11 cellular contexts compared by ENCODE assay signal in genomic region chr9:121331992-121332685, GRCh38. TPM values are rescaled to one million over a fixed set of nuclear protein-coding genes. Genes with fewer than 3 reads are reported as not detected.
DNase-seq lines count a peak whose midpoint lies in the region; ATAC-seq and TF ChIP-seq lines count a peak whose summit lies in the region.
"Had no signal": no experiment of that assay in that cellular context is flagged by ENCODE, and none has a peak within 500 bp of the region (broad histone marks: within the 10 kb centered on the region; RNA-seq: fewer than 3 reads in every experiment).

No MANE protein-coding gene starts in this region.

- TF ChIP-seq CTCF in fibroblast of pulmonary artery (IDR thresholded peaks at IDR 0.05; ENCODE audit: low read length, missing control alignments) = peak; percentile 50
- TF ChIP-seq CTCF in osteocyte (IDR thresholded peaks at IDR 0.05) = peak; percentile 32

- no peak for ATAC-seq in T-helper 17 cell
- ATAC-seq in HG02938 (IDR thresholded peaks at IDR 0.05; ENCODE audit: unreplicated experiment) = no peak
- no peak for ATAC-seq in HG02870 (IDR thresholded peaks at IDR 0.05; ENCODE audit: unreplicated experiment)

- no peaks in the 10 kb centered on the region for H3K9me3 Mint-ChIP-seq in osteocyte (ENCODE audit: unreplicated experiment)
- no peaks in the 10 kb centered on the region for H3K9me3 Mint-ChIP-seq in activated naive CD4-positive, alpha-beta T cell treated with anti-CD3 and anti-CD28 coated beads for 36 hours
- H3K9me3 Mint-ChIP-seq: CD4-positive, alpha-beta memory T cell; T-helper 2 cell treated with Interferon-gamma antibody and Interleukin-4, amounts not matched to agents 5 μg/mL and 100 μg/mL, for 36 hours had no signal

- peak; percentile 67 for DNase-seq in AG08395 (ENCODE audit: low spot score)
- DNase-seq in T-helper 17 cell = no peak
- DNase-seq in fibroblast of pulmonary artery (ENCODE audit: low read depth) = peak; percentile 67
- DNase-seq in osteocyte (ENCODE audit: extremely low spot score, unreplicated experiment) = no peak
- no peak for DNase-seq in activated naive CD4-positive, alpha-beta T cell treated with anti-CD3 and anti-CD28 coated beads for 36 hours
- DNase-seq in NCI-H510A (lab: John Stamatoyannopoulos, UW) = no peak
- DNase-seq: activated naive CD4-positive, alpha-beta T cell treated with anti-CD3 and anti-CD28 coated beads, Interleukin-2, amount 50 U/mL, for 16 hours; CD4-positive, alpha-beta memory T cell had no signal

- H3K4me3 ChIP-seq in fibroblast of pulmonary artery (replicated peaks; ENCODE audit: low read depth, low read length) = no peak overlapping the region

- H3K4me3 Mint-ChIP-seq in T-helper 17 cell (no peak overlapping the region), osteocyte (ENCODE audit: unreplicated experiment) (no peak overlapping the region)
- H3K4me3 Mint-ChIP-seq in activated naive CD4-positive, alpha-beta T cell treated with anti-CD3 and anti-CD28 coated beads for 36 hours = no peak overlapping the region
- H3K4me3 Mint-ChIP-seq: CD4-positive, alpha-beta memory T cell; T-helper 2 cell treated with Interferon-gamma antibody and Interleukin-4, amounts not matched to agents 5 μg/mL and 100 μg/mL, for 36 hours had no signal

- H3K36me3 Mint-ChIP-seq in T-helper 17 cell (ENCODE audit: low read depth) (peaks cover 5% of the 10 kb centered on the region), osteocyte (ENCODE audit: unreplicated experiment) (peaks cover 47% of the 10 kb centered on the region)
- no peaks in the 10 kb centered on the region for H3K36me3 Mint-ChIP-seq in activated naive CD4-positive, alpha-beta T cell treated with anti-CD3 and anti-CD28 coated beads for 36 hours (ENCODE audit: low read depth)

- peaks cover 2% of the 10 kb centered on the region for H3K4me1 Mint-ChIP-seq in T-helper 17 cell
- peaks cover 20% of the 10 kb centered on the region for H3K4me1 Mint-ChIP-seq in osteocyte (ENCODE audit: unreplicated experiment)
- H3K4me1 Mint-ChIP-seq in activated naive CD4-positive, alpha-beta T cell treated with anti-CD3 and anti-CD28 coated beads for 36 hours (ENCODE audit: low read depth) = no peaks in the 10 kb centered on the region

- intact Hi-C loops in activated naive CD4-positive, alpha-beta T cell treated with anti-CD3 and anti-CD28 coated beads for 36 hours (cut with micrococcal nuclease) = no loop called here

- CTCF ChIA-PET in activated naive CD4-positive, alpha-beta T cell treated with anti-CD3 and anti-CD28 coated beads for 36 hours (lab: Charles Lee) = interaction anchor here (0.6 to 2.0 kb wide), 4 partner anchors 12 to 66 kb away, joined by 3 to 8 read pairs (median 4); no protein-coding TSS in a partner anchor

- no peaks in the 10 kb centered on the region for H3K27me3 Mint-ChIP-seq in T-helper 17 cell
- H3K27me3 Mint-ChIP-seq in osteocyte (ENCODE audit: unreplicated experiment) = no peaks in the 10 kb centered on the region
- H3K27me3 Mint-ChIP-seq in activated naive CD4-positive, alpha-beta T cell treated with anti-CD3 and anti-CD28 coated beads for 36 hours (ENCODE audit: low read depth) = no peaks in the 10 kb centered on the region
- H3K27me3 Mint-ChIP-seq: CD4-positive, alpha-beta memory T cell had no signal

- H3K27ac Mint-ChIP-seq in T-helper 17 cell (peak overlapping the region; percentile 74), osteocyte (ENCODE audit: unreplicated experiment) (peak overlapping the region; percentile 56)
- H3K27ac Mint-ChIP-seq in activated naive CD4-positive, alpha-beta T cell treated with anti-CD3 and anti-CD28 coated beads for 36 hours = no peak overlapping the region
- H3K27ac Mint-ChIP-seq: T-helper 2 cell treated with Interferon-gamma antibody and Interleukin-4, amounts not matched to agents 5 μg/mL and 100 μg/mL, for 36 hours had no signal

- no peaks in the 10 kb centered on the region for H3K9me3 ChIP-seq in T-helper 17 cell (ENCODE audit: control insufficient read depth, low read length, poor library complexity, severe bottlenecking)

RNA-seq across cellular contexts. Expression of gene STOM, which starts 37.9 kb away (rescaled TPM):
- total RNA-seq in T-helper 17 cell = 100 to 1,000 TPM in 1 of 2 donors, 10 to 100 TPM in 1; 77.9 to 115 TPM
- 51.0 and 53.2 TPM in 2 replicates for total RNA-seq in osteocyte
- total RNA-seq in activated naive CD4-positive, alpha-beta T cell treated with anti-CD3 and anti-CD28 coated beads for 36 hours = 10 to 100 TPM; 34.0 to 37.7 TPM

Comparison
In these comparisons a context has a peak if more than half of its experiments do, and no peak if none do; other contexts are left out.
1. DNase-seq: peak in AG08395 (single experiment) and fibroblast of pulmonary artery (single experiment); none in T-helper 17 cell (0 of 3), osteocyte (single experiment), activated naive CD4-positive, alpha-beta T cell treated with anti-CD3 and anti-CD28 coated beads for 36 hours (single experiment) and NCI-H510A (single experiment).